In the genomic region with DNA sequence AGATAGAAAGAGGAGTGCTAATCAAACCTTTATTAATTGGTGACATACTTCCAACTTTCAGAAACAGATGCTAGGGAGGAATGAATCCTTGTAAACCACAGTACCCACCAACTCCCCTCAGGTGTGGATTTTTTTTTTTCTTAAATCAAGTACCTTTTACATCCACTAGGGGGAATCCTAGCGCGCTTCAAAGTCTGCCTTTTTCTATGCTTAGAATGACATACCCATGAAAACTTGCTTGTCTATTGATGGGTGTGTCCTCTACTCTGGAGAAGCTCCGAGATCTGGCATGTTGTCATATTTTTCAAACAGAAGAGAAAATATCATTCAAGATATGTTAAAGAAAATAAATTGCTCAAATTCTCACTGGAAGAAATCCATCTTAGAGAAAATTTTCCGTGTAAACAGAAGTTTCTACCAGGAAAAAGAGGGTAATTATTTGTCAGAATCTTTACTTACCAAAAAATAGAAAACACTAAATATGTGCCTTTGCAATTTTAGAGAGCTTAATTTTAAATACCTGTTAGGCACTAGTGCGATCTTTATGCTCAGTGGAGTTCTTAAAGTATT, we compare ENCODE assay signal across 1 cellular context.
TF ChIP-seq lines count a peak whose summit lies in the region.

No MANE protein-coding gene starts in this region.

TF ChIP-seq in HEK293, 187 proteins besides CTCF, POLR2A, EP300 and RAD21 (continued from another document):
- TF ChIP-seq, protein P1, sequence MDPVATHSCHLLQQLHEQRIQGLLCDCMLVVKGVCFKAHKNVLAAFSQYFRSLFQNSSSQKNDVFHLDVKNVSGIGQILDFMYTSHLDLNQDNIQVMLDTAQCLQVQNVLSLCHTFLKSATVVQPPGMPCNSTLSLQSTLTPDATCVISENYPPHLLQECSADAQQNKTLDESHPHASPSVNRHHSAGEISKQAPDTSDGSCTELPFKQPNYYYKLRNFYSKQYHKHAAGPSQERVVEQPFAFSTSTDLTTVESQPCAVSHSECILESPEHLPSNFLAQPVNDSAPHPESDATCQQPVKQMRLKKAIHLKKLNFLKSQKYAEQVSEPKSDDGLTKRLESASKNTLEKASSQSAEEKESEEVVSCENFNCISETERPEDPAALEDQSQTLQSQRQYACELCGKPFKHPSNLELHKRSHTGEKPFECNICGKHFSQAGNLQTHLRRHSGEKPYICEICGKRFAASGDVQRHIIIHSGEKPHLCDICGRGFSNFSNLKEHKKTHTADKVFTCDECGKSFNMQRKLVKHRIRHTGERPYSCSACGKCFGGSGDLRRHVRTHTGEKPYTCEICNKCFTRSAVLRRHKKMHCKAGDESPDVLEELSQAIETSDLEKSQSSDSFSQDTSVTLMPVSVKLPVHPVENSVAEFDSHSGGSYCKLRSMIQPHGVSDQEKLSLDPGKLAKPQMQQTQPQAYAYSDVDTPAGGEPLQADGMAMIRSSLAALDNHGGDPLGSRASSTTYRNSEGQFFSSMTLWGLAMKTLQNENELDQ (tag by site-specific recombination; IDR thresholded peaks at IDR 0.05; ENCODE audit: low read depth) = no peak
- no peak for TF ChIP-seq ZNF843 (tag by site-specific recombination; IDR thresholded peaks at IDR 0.05)
- TF ChIP-seq ZNF830 (tag by site-specific recombination; IDR thresholded peaks at IDR 0.05; ENCODE audit: low read depth) = no peak
- TF ChIP-seq ZNF2 (tag by site-specific recombination; IDR thresholded peaks at IDR 0.05) = no peak
- 0 out of 2 replicates have a peak, but pooled peaks have one; percentile 17 for TF ChIP-seq KLF8 (tag by site-specific recombination; IDR thresholded peaks at IDR 0.05)
- TF ChIP-seq ZNF19 (tag by site-specific recombination; IDR thresholded peaks at IDR 0.05; ENCODE audit: low read depth) = no peak
- TF ChIP-seq ZNF544 (tag by site-specific recombination; IDR thresholded peaks at IDR 0.05) = no peak
- no peak for TF ChIP-seq ZSCAN16 (tag by site-specific recombination; IDR thresholded peaks at IDR 0.05)
- TF ChIP-seq ZNF473 (tag by site-specific recombination; IDR thresholded peaks at IDR 0.05) = no peak
- no peak for TF ChIP-seq ZNF155 (tag by site-specific recombination; IDR thresholded peaks at IDR 0.05)
- TF ChIP-seq SP2 (tag by site-specific recombination; IDR thresholded peaks at IDR 0.05) = no peak
- TF ChIP-seq ZNF366 (tag by site-specific recombination; conservative IDR thresholded peaks at IDR 0.05) = no peak
- peak; percentile 70 for TF ChIP-seq KLF9 (tag by site-specific recombination; IDR thresholded peaks at IDR 0.05; ENCODE audit: low read depth)
- no peak for TF ChIP-seq ZNF785 (tag by site-specific recombination; IDR thresholded peaks at IDR 0.05)
- TF ChIP-seq, protein P2, sequence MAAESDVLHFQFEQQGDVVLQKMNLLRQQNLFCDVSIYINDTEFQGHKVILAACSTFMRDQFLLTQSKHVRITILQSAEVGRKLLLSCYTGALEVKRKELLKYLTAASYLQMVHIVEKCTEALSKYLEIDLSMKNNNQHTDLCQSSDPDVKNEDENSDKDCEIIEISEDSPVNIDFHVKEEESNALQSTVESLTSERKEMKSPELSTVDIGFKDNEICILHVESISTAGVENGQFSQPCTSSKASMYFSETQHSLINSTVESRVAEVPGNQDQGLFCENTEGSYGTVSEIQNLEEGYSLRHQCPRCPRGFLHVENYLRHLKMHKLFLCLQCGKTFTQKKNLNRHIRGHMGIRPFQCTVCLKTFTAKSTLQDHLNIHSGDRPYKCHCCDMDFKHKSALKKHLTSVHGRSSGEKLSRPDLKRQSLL (tag by site-specific recombination; IDR thresholded peaks at IDR 0.05) = no peak
- TF ChIP-seq, protein P3, sequence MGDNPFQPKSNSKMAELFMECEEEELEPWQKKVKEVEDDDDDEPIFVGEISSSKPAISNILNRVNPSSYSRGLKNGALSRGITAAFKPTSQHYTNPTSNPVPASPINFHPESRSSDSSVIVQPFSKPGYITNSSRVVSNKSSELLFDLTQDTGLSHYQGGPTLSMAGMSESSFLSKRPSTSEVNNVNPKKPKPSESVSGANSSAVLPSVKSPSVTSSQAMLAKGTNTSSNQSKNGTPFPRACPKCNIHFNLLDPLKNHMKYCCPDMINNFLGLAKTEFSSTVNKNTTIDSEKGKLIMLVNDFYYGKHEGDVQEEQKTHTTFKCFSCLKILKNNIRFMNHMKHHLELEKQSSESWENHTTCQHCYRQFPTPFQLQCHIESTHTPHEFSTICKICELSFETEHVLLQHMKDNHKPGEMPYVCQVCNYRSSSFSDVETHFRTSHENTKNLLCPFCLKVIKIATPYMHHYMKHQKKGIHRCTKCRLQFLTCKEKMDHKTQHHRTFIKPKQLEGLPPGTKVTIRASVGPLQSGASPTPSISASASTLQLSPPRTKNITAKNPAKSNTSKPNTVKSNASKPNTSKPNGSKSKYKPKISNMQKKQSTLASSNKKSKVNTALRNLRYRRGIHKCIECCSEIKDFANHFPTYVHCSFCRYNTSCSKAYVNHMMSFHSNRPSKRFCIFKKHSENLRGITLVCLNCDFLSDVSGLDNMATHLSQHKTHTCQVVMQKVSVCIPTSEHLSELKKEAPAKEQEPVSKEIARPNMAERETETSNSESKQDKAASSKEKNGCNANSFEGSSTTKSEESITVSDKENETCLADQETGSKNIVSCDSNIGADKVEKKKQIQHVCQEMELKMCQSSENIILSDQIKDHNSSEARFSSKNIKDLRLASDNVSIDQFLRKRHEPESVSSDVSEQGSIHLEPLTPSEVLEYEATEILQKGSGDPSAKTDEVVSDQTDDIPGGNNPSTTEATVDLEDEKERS (tag by site-specific recombination; IDR thresholded peaks at IDR 0.05) = no peak
- TF ChIP-seq, protein P4, sequence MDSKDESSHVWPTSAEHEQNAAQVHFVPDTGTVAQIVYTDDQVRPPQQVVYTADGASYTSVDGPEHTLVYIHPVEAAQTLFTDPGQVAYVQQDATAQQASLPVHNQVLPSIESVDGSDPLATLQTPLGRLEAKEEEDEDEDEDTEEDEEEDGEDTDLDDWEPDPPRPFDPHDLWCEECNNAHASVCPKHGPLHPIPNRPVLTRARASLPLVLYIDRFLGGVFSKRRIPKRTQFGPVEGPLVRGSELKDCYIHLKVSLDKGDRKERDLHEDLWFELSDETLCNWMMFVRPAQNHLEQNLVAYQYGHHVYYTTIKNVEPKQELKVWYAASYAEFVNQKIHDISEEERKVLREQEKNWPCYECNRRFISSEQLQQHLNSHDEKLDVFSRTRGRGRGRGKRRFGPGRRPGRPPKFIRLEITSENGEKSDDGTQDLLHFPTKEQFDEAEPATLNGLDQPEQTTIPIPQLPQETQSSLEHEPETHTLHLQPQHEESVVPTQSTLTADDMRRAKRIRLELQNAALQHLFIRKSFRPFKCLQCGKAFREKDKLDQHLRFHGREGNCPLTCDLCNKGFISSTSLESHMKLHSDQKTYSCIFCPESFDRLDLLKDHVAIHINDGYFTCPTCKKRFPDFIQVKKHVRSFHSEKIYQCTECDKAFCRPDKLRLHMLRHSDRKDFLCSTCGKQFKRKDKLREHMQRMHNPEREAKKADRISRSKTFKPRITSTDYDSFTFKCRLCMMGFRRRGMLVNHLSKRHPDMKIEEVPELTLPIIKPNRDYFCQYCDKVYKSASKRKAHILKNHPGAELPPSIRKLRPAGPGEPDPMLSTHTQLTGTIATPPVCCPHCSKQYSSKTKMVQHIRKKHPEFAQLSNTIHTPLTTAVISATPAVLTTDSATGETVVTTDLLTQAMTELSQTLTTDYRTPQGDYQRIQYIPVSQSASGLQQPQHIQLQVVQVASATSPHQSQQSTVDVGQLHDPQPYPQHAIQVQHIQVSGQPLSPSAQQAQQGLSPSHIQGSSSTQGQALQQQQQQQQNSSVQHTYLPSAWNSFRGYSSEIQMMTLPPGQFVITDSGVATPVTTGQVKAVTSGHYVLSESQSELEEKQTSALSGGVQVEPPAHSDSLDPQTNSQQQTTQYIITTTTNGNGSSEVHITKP (tag by site-specific recombination; IDR thresholded peaks at IDR 0.05) = no peak
- TF ChIP-seq ZNF654 (tag by site-specific recombination; IDR thresholded peaks at IDR 0.05; ENCODE audit: low read depth) = peak; percentile 44
- TF ChIP-seq KLF10 (tag by site-specific recombination; IDR thresholded peaks at IDR 0.05) = peak; percentile 79
- no peak for TF ChIP-seq ZNF48 (tag by site-specific recombination; IDR thresholded peaks at IDR 0.05)
- TF ChIP-seq ZNF157 (tag by site-specific recombination; IDR thresholded peaks at IDR 0.05) = no peak
- TF ChIP-seq ZNF558 (tag by site-specific recombination; IDR thresholded peaks at IDR 0.05) = no peak
- no peak for TF ChIP-seq ZNF221 (tag by site-specific recombination; IDR thresholded peaks at IDR 0.05; ENCODE audit: borderline replicate concordance)
- no peak for TF ChIP-seq RBAK (tag by site-specific recombination; IDR thresholded peaks at IDR 0.05)
- TF ChIP-seq ZNF707 (tag by site-specific recombination; IDR thresholded peaks at IDR 0.05) = no peak
- no peak for TF ChIP-seq ZNF621 (tag by site-specific recombination; IDR thresholded peaks at IDR 0.05)
